ENCODE assay signal across 1 cellular context in genomic region chr6:31792090-31792374, GRCh38.
TF ChIP-seq lines count a peak whose summit lies in the region.

No MANE protein-coding gene starts in this region.

TF ChIP-seq in K562, 482 proteins besides CTCF, POLR2A, EP300 and RAD21:
- no peak for TF ChIP-seq ZNF311 (CRISPR knock-in tag; IDR thresholded peaks at IDR 0.05)
- no peak for TF ChIP-seq ZNF551 (CRISPR knock-in tag; IDR thresholded peaks at IDR 0.05)
- TF ChIP-seq PKNOX1 (IDR thresholded peaks at IDR 0.05) = no peak
- no peak for TF ChIP-seq ZSCAN32 (CRISPR knock-in tag; IDR thresholded peaks at IDR 0.05)
- no peak for TF ChIP-seq SMARCB1 (IDR thresholded peaks at IDR 0.05; ENCODE audit: insufficient read length, low read depth)
- 0 out of 2 replicates have a peak, but pooled peaks have one; percentile 14 for TF ChIP-seq ZBTB7A (IDR thresholded peaks at IDR 0.05; ENCODE audit: borderline replicate concordance, control insufficient read depth, low read depth, low read length)
- TF ChIP-seq PRDM10 (IDR thresholded peaks at IDR 0.05; ENCODE audit: partially characterized antibody) = peak; percentile 86
